Comparison of ENCODE assay signal across 2 cellular contexts in genomic region chr4:110840221-110840654, GRCh38.
TF ChIP-seq lines count a peak whose summit lies in the region.

No MANE protein-coding gene starts in this region.

TF ChIP-seq in IMR-90, 13 proteins besides CTCF, POLR2A, EP300 and RAD21:
- TF ChIP-seq MAFK (IDR thresholded peaks at IDR 0.05; ENCODE audit: low read depth, low read length), result no peak
- TF ChIP-seq CEBPB (IDR thresholded peaks at IDR 0.05; ENCODE audit: low read depth, low read length), result peak; percentile 76
- no peak for TF ChIP-seq BHLHE40 (IDR thresholded peaks at IDR 0.05; ENCODE audit: low read depth, low read length)
- no peak for TF ChIP-seq CHD1 (IDR thresholded peaks at IDR 0.05; ENCODE audit: low read depth, low read length)
- no peak for TF ChIP-seq FOS (IDR thresholded peaks at IDR 0.05; ENCODE audit: low read depth, low read length)

TF ChIP-seq in HepG2, 621 proteins besides CTCF, POLR2A, EP300 and RAD21:
- TF ChIP-seq TMF1 (CRISPR knock-in tag; IDR thresholded peaks at IDR 0.05; ENCODE audit: low read depth) (no peak), ZNF850 (CRISPR knock-in tag; conservative IDR thresholded peaks at IDR 0.05) (no peak), ZBTB4 (CRISPR knock-in tag; IDR thresholded peaks at IDR 0.05; ENCODE audit: borderline replicate concordance) (no peak), KDM4B (CRISPR knock-in tag; IDR thresholded peaks at IDR 0.05) (no peak), AGO2 (optimal IDR thresholded peaks at IDR 0.05; ENCODE audit: low read depth, low read length) (no peak), ATF7-NPFF (CRISPR knock-in tag; IDR thresholded peaks at IDR 0.05; ENCODE audit: low read depth) (no peak), NFKB2 (CRISPR knock-in tag; IDR thresholded peaks at IDR 0.05; ENCODE audit: borderline replicate concordance) (no peak), ZNF605 (CRISPR knock-in tag; IDR thresholded peaks at IDR 0.05) (no peak), ZNF335 (CRISPR knock-in tag; IDR thresholded peaks at IDR 0.05) (no peak), ATRX (CRISPR knock-in tag; IDR thresholded peaks at IDR 0.05; ENCODE audit: borderline replicate concordance) (no peak), ZNF572 (CRISPR knock-in tag; IDR thresholded peaks at IDR 0.05) (no peak), NFIB (CRISPR knock-in tag; IDR thresholded peaks at IDR 0.05; ENCODE audit: borderline replicate concordance) (no peak), MED13 (CRISPR knock-in tag; IDR thresholded peaks at IDR 0.05) (no peak), TRIM22 (IDR thresholded peaks at IDR 0.05) (no peak), ZNF333 (CRISPR knock-in tag; IDR thresholded peaks at IDR 0.05; ENCODE audit: borderline replicate concordance) (no peak), SRSF4 (IDR thresholded peaks at IDR 0.05; ENCODE audit: low read depth, low read length, poor library complexity, severe bottlenecking) (no peak), TARDBP (CRISPR knock-in tag; IDR thresholded peaks at IDR 0.05) (no peak), TOE1 (CRISPR knock-in tag; IDR thresholded peaks at IDR 0.05) (no peak), ZNF552 (CRISPR knock-in tag; IDR thresholded peaks at IDR 0.05; ENCODE audit: borderline replicate concordance) (no peak)
